Comparison of ENCODE assay signal across 18 cellular contexts in genomic region chr11:5923427-5923776, GRCh38. TPM values are rescaled to one million over a fixed set of nuclear protein-coding genes. Genes with fewer than 3 reads are reported as not detected.
DNase-seq lines count a peak whose midpoint lies in the region; ATAC-seq and TF ChIP-seq lines count a peak whose summit lies in the region.
"Had no signal": no experiment of that assay in that cellular context is flagged by ENCODE, and none has a peak within 500 bp of the region (broad histone marks: within the 10 kb centered on the region; RNA-seq: fewer than 3 reads in every experiment).

No MANE protein-coding gene starts in this region.

- intact Hi-C loops in heart right ventricle (cut with DNase I) = no loop called here

- no peak overlapping the region for H3K4me3 ChIP-seq in heart right ventricle
- H3K4me3 ChIP-seq: dorsolateral prefrontal cortex, stomach had no signal

- peak; percentile 29 for ATAC-seq in GM18519 (IDR thresholded peaks at IDR 0.05; ENCODE audit: low FRiP score, unreplicated experiment)
- peak; percentile 58 for ATAC-seq in GM21360 (IDR thresholded peaks at IDR 0.05; ENCODE audit: unreplicated experiment)
- ATAC-seq in HG02852 (IDR thresholded peaks at IDR 0.05; ENCODE audit: unreplicated experiment) = peak; percentile 24
- ATAC-seq in HG03460 (IDR thresholded peaks at IDR 0.05; ENCODE audit: unreplicated experiment) = peak; percentile 51
- ATAC-seq in HG03025 (IDR thresholded peaks at IDR 0.05; ENCODE audit: low FRiP score, unreplicated experiment) = no peak
- ATAC-seq in heart right ventricle = no peak

- no peaks in the 10 kb centered on the region for H3K36me3 ChIP-seq in heart right ventricle
- H3K36me3 ChIP-seq: stomach had no signal

- no peaks in the 10 kb centered on the region for H3K27me3 ChIP-seq in heart right ventricle
- H3K27me3 ChIP-seq: dorsolateral prefrontal cortex, stomach had no signal

- H3K27ac ChIP-seq in heart right ventricle = no peak overlapping the region
- H3K27ac ChIP-seq: dorsolateral prefrontal cortex, stomach had no signal

- DNase-seq in SIG-M5 (lab: John Stamatoyannopoulos, UW) (no peak), C1 segment of cervical spinal cord (lab: John Stamatoyannopoulos, UW) (no peak), heart right ventricle (no peak)
- DNase-seq: AML-193; aorta; DND-41; dorsolateral prefrontal cortex; HCEC 1CT; KBM-7; kidney; NCI-H1930; stimulated activated CD4-positive, alpha-beta T cell treated with anti-CD3 and anti-CD28 coated beads, Interleukin-4, amount 100 ng/mL, for 1 hour; stomach had no signal

- no peaks in the 10 kb centered on the region for H3K4me1 ChIP-seq in heart right ventricle
- H3K4me1 ChIP-seq: stomach had no signal

- no peak for TF ChIP-seq CTCF in heart right ventricle (IDR thresholded peaks at IDR 0.05)

- H3K9me3 ChIP-seq in heart right ventricle = peaks cover 0 to 48% (median 0%) of the 10 kb centered on the region in 11 donors

RNA-seq across cellular contexts. Expression of gene OR56A3, which starts 18.6 kb away (rescaled TPM):
- total RNA-seq in heart right ventricle = not detected
- not detected for polyA plus RNA-seq in heart right ventricle
- total RNA-seq: aorta, kidney, stomach had no signal
- polyA plus RNA-seq: aorta, stomach had no signal

RNA-seq across cellular contexts. Expression of gene OR52E5, which starts 30.4 kb away (rescaled TPM):
- total RNA-seq in heart right ventricle = not detected
- not detected for polyA plus RNA-seq in heart right ventricle
- total RNA-seq: aorta, dorsolateral prefrontal cortex, kidney, stomach had no signal
- polyA plus RNA-seq: aorta, stomach had no signal

RNA-seq across cellular contexts. Expression of gene OR52E4, which starts 43.0 kb away (rescaled TPM):
- total RNA-seq in heart right ventricle = not detected
- not detected for polyA plus RNA-seq in heart right ventricle
- total RNA-seq: aorta, dorsolateral prefrontal cortex, kidney, stomach had no signal
- polyA plus RNA-seq: aorta, stomach had no signal

RNA-seq across cellular contexts. Expression of gene OR56A5, which starts 44.9 kb away (rescaled TPM):
- not detected for total RNA-seq in heart right ventricle
- polyA plus RNA-seq in heart right ventricle = not detected
- total RNA-seq: aorta, kidney, stomach had no signal
- polyA plus RNA-seq: aorta, stomach had no signal

Comparison
In these comparisons a context has a peak if more than half of its experiments do, and no peak if none do; other contexts are left out.
1. ATAC-seq: peak in GM18519 (single experiment), GM21360 (single experiment), HG02852 (single experiment) and HG03460 (single experiment); none in HG03025 (single experiment) and heart right ventricle (0 of 8).